In genomic region chr19:50341091-50341564, GRCh38 we compare ENCODE assay signal across 12 cellular contexts. TPM values are rescaled to one million over a fixed set of nuclear protein-coding genes. Genes with fewer than 3 reads are reported as not detected.
DNase-seq lines count a peak whose midpoint lies in the region; ATAC-seq and TF ChIP-seq lines count a peak whose summit lies in the region.
"Had no signal": no experiment of that assay in that cellular context is flagged by ENCODE, and none has a peak within 500 bp of the region (broad histone marks: within the 10 kb centered on the region; RNA-seq: fewer than 3 reads in every experiment).

No MANE protein-coding gene starts in this region.

- H3F3A ChIP-seq in GM23248 (ENCODE audit: insufficient read depth): no peaks in the 10 kb centered on the region

- no peaks in the 10 kb centered on the region for H3K36me3 ChIP-seq in GM23248 (ENCODE audit: low read depth)

- no peak overlapping the region for H3K4me3 ChIP-seq in GM23248

- peak; percentile 50 for ATAC-seq in GM19043 (IDR thresholded peaks at IDR 0.05; ENCODE audit: low read depth, unreplicated experiment)
- peak; percentile 57 for ATAC-seq in HG03280 (IDR thresholded peaks at IDR 0.05; ENCODE audit: unreplicated experiment)
- peak; percentile 65 for ATAC-seq in activated B cell treated with CpG ODN at 0.5 μM for 24 hours (ENCODE audit: low read depth)

- no peaks in the 10 kb centered on the region for H3K79me2 ChIP-seq in GM23248 (ENCODE audit: insufficient read depth)

- H3K9ac ChIP-seq in GM23248: no peak overlapping the region

- no peaks in the 10 kb centered on the region for H3K4me1 ChIP-seq in GM23248 (ENCODE audit: insufficient read depth)

- H3K27ac ChIP-seq in GM23248: no peak overlapping the region
- H3K27ac ChIP-seq: C4-2B had no signal

- WGBS in GM23248 (ENCODE audit: low coverage in 1 of 2, low lambda C conversion rate in 2 of 2, missing lambda C conversion rate in 2 of 2), 2 experiments: 47 to 52% methylated on average over 3 of the region's 3 CpGs

- H3K9me2 ChIP-seq in GM23248 (ENCODE audit: insufficient read depth): no peaks in the 10 kb centered on the region

- CTCF ChIA-PET in activated B cell treated with CpG ODN at 0.5 μM for 24 hours (lab: Charles Lee): interaction anchor here (0.7 to 3.4 kb wide), 5 partner anchors 12 to 120 kb away, joined by 3 to 18 read pairs (median 3); partner anchors contain the start of gene KCNC3

- no peaks in the 10 kb centered on the region for H4K20me1 ChIP-seq in GM23248 (ENCODE audit: insufficient read depth)

- no peaks in the 10 kb centered on the region for H3K9me3 Mint-ChIP-seq in activated B cell treated with CpG ODN at 0.5 μM for 24 hours

- no peak for TF ChIP-seq CTCF in activated B cell treated with CpG ODN at 0.5 μM for 24 hours (IDR thresholded peaks at IDR 0.05)

- no peaks in the 10 kb centered on the region for H3K27me3 Mint-ChIP-seq in activated B cell treated with CpG ODN at 0.5 μM for 24 hours
- H3K27me3 Mint-ChIP-seq: progenitor cell of endocrine pancreas had no signal

- H3K4me1 Mint-ChIP-seq in activated B cell treated with CpG ODN at 0.5 μM for 24 hours: peaks cover 81% of the 10 kb centered on the region

- H3K27me3 ChIP-seq in GM23248 (replicated peaks; ENCODE audit: insufficient read depth): no peaks in the 10 kb centered on the region

- intact Hi-C loops in activated B cell treated with CpG ODN at 0.5 μM for 24 hours (cut with micrococcal nuclease): loop anchor here (1.0 to 10.0 kb wide), 7 partner anchors 8 to 1006 kb away; partner anchors contain the start of genes CD37, CTU1, KCNC3 and NR1H2

- H2AFZ ChIP-seq in GM23248: no peak overlapping the region

- no peaks in the 10 kb centered on the region for H3K9me3 ChIP-seq in GM23248 (ENCODE audit: low read depth)

- POLR2A ChIA-PET in activated B cell treated with CpG ODN at 0.5 μM for 24 hours (lab: Charles Lee): interaction anchor here (0.6 to 16.5 kb wide), 17 partner anchors 9 to 1261 kb away, joined by 3 to 408 read pairs (median 5); partner anchors contain the start of genes JOSD2, KCNC3, NAPSA and NR1H2

- no peak overlapping the region for H3K4me2 ChIP-seq in GM23248 (ENCODE audit: unreplicated experiment)

- H3K27ac Mint-ChIP-seq in activated B cell treated with CpG ODN at 0.5 μM for 24 hours: peak overlapping the region; percentile 92
- H3K27ac Mint-ChIP-seq: progenitor cell of endocrine pancreas had no signal

- H3K4me3 Mint-ChIP-seq in activated B cell treated with CpG ODN at 0.5 μM for 24 hours: peak overlapping the region; percentile 81

- in situ Hi-C loops in GM23248 (cut with MboI): no loop called here

- DNase-seq in GDM1 (lab: John Stamatoyannopoulos, UW): peak; percentile 7
- no peak for DNase-seq in activated B cell treated with CpG ODN at 0.5 μM for 24 hours
- DNase-seq in GM23248: no peak
- no peak for DNase-seq in activated T-cell treated with anti-CD3 and anti-CD28 coated beads, Interleukin-2, amount 50 U/mL, for 1 hour
- DNase-seq in activated CD8-positive, alpha-beta memory T cell treated with anti-CD3 and anti-CD28 coated beads, Interleukin-2, amount 50 U/mL, for 48 hours: no peak
- no peak for DNase-seq in AG08395 (ENCODE audit: low spot score)
- DNase-seq: NCI-H1092; stimulated activated CD8-positive, alpha-beta memory T cell treated with anti-CD3 and anti-CD28 coated beads, Interleukin-4, amount 100 ng/mL, for 48 hours had no signal

- H3K36me3 Mint-ChIP-seq in activated B cell treated with CpG ODN at 0.5 μM for 24 hours (ENCODE audit: low read depth): peaks cover 59% of the 10 kb centered on the region

RNA-seq across cellular contexts. Expression of gene KCNC3, which starts 12.0 kb away (rescaled TPM):
- 34.5 and 44.3 TPM in 2 replicates for total RNA-seq in activated B cell treated with CpG ODN at 0.5 μM for 24 hours
- total RNA-seq in GM23248 (2014; rRNA removed; shearing (Covaris generic)): under 0.01 and 0.13 TPM in 2 replicates
- polyA plus RNA-seq in GM23248 (2016; fragmentation: Nextera tagmentation; extraction: Ambion mirVana): 0.04 TPM in 1 of 2 replicates, not detected in the other

RNA-seq across cellular contexts. Expression of gene NAPSA, which starts 24.3 kb away (rescaled TPM):
- total RNA-seq in activated B cell treated with CpG ODN at 0.5 μM for 24 hours: 1.4 and 2.4 TPM in 2 replicates
- total RNA-seq in GM23248 (2014; rRNA removed; shearing (Covaris generic)): 0.32 and 0.51 TPM in 2 replicates
- polyA plus RNA-seq in GM23248 (2016; fragmentation: Nextera tagmentation; extraction: Ambion mirVana): 0.15 and 0.38 TPM in 2 replicates

RNA-seq across cellular contexts. Expression of gene NR1H2, which starts 35.1 kb away (rescaled TPM):
- 66.9 and 79.5 TPM in 2 replicates for total RNA-seq in activated B cell treated with CpG ODN at 0.5 μM for 24 hours
- 96.6 and 140 TPM in 2 replicates for total RNA-seq in GM23248 (2014; rRNA removed; shearing (Covaris generic))
- polyA plus RNA-seq in GM23248 (2016; fragmentation: Nextera tagmentation; extraction: Ambion mirVana): 102 and 109 TPM in 2 replicates

RNA-seq across cellular contexts. Expression of gene POLD1, which starts 43.0 kb away (rescaled TPM):
- total RNA-seq in activated B cell treated with CpG ODN at 0.5 μM for 24 hours: 58.8 and 65.5 TPM in 2 replicates
- 15.6 and 18.3 TPM in 2 replicates for total RNA-seq in GM23248 (2014; rRNA removed; shearing (Covaris generic))
- 12.6 and 13.7 TPM in 2 replicates for polyA plus RNA-seq in GM23248 (2016; fragmentation: Nextera tagmentation; extraction: Ambion mirVana)

Comparison
In these comparisons a context has a peak if more than half of its experiments do, and no peak if none do; other contexts are left out.
1. RNA of gene KCNC3, which starts 12.0 kb away (total RNA-seq): 34.5 to 44.3 TPM in activated B cell treated with CpG ODN at 0.5 μM for 24 hours; under 0.01 to 0.13 TPM in GM23248; every median in the first group is over 10 times any median in the second.
2. Peak in every context shown above with its lines, with median percentiles within 50 percentile points of each other: ATAC-seq.